In the genomic region with DNA sequence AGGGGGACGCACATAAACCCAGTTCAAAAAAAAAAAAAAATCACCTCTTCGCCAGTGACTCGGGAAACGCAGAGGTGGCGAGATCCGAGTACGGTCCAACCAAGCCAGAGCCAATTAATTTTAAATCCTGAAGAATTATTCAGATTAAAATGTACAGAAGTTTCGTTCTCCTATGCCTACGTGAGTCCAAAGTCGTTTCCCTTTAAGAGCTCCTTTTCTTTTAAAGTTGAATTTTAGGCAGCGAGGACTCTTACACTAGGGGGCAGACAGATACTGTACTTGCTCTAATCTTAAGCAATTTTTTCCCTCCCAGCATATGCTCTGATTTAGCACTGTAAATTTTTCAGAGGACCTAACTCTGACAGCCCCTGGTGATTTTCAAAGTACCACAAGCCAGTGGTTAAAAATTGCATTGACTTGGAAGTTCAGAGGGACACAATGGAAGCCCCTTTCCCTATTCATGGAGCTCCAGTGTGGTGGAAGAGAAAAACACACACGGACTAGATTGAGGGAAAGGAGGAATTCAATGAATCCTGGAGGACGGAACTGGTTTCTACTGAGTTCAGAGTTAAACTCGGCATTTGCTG, we compare ENCODE assay signal across 8 cellular contexts. TPM values are rescaled to one million over a fixed set of nuclear protein-coding genes. Genes with fewer than 3 reads are reported as not detected.
DNase-seq lines count a peak whose midpoint lies in the region; ATAC-seq and TF ChIP-seq lines count a peak whose summit lies in the region.

No MANE protein-coding gene starts in this region.

- H3K27ac ChIP-seq in left ventricle myocardium inferior (replicated peaks) (peak overlapping the region; percentile 96), gastrocnemius medialis (peak overlapping the region; percentile 86 to 93 (median 89))

- TF ChIP-seq CTCF in WI38 (IDR thresholded peaks at IDR 0.05; ENCODE audit: low read depth, low read length) (peak; percentile 57; the same call in 1 of the 2 replicates), left ventricle myocardium inferior (IDR thresholded peaks at IDR 0.05; ENCODE audit: borderline replicate concordance) (peak; percentile 78), gastrocnemius medialis (IDR thresholded peaks at IDR 0.05 in 4 of 5, conservative IDR thresholded peaks at IDR 0.05 in 1 of 5) (peak; percentile 52 to 80 (median 66))

- H3K4me1 ChIP-seq in left ventricle myocardium inferior (peaks cover 51% of the 10 kb centered on the region), gastrocnemius medialis (no peaks in the 10 kb centered on the region)

- H3K27me3 ChIP-seq in left ventricle myocardium inferior (ENCODE audit: low read depth) (peaks cover 84% of the 10 kb centered on the region), gastrocnemius medialis (peaks cover 8 to 20% (median 17%) of the 10 kb centered on the region in 3 donors)

- intact Hi-C loops in left ventricle myocardium inferior (cut with micrococcal nuclease) (loop anchor here (10.0 kb wide), 1 partner anchor 1072 kb away; no protein-coding TSS in a partner anchor), gastrocnemius medialis (cut with DNase I; ENCODE audit: low total_unique reads) (loop anchor here (1.0 to 10.0 kb wide), 4 partner anchors 18 to 568 kb away; no protein-coding TSS in a partner anchor)

- H3K4me3 ChIP-seq in WI38 (ENCODE audit: low read depth, low read length) (peak overlapping the region; percentile 84), left ventricle myocardium inferior (peak overlapping the region; percentile 88), gastrocnemius medialis (peak overlapping the region; percentile 63 to 71 (median 66))

- DNase-seq in AG08396 (ENCODE audit: low spot score) (peak; percentile 68), NCI-H1694 (lab: John Stamatoyannopoulos, UW) (peak; percentile 40), left ventricle myocardium inferior (no peak), gastrocnemius medialis (no peak)

- ATAC-seq in GM18870 (IDR thresholded peaks at IDR 0.05; ENCODE audit: unreplicated experiment) (peak; percentile 48), gastrocnemius medialis (peak; percentile 53 to 59), GM18517 (IDR thresholded peaks at IDR 0.05; ENCODE audit: unreplicated experiment) (no peak), HG02938 (IDR thresholded peaks at IDR 0.05; ENCODE audit: unreplicated experiment) (no peak)

- H3K9me3 ChIP-seq in left ventricle myocardium inferior (replicated peaks): no peaks in the 10 kb centered on the region
- H3K9me3 ChIP-seq in gastrocnemius medialis: no peaks in the 10 kb centered on the region

- in situ Hi-C loops in gastrocnemius medialis (cut with MboI; ENCODE audit: low sequenced_read_pairs in 4 of 4): loop anchor here in 2 of 4 donors (25.0 kb wide), 2 partner anchors 1065 to 1635 kb away; a partner anchor contains a TSS

- TF ChIP-seq POLR2A in gastrocnemius medialis (IDR thresholded peaks at IDR 0.05): peak in 1 of 2 donors; percentile 6

- H3K36me3 ChIP-seq in left ventricle myocardium inferior (no peaks in the 10 kb centered on the region), gastrocnemius medialis (no peaks in the 10 kb centered on the region)

RNA-seq across cellular contexts. Expression of a gene that starts 3.3 kb away (rescaled TPM):
- 12.8 TPM for total RNA-seq in left ventricle myocardium inferior
- total RNA-seq in gastrocnemius medialis: 10 to 100 TPM in 1 of 4 donors, 1 to 10 TPM in 3; 4.3 to 14.6 (median 9.3) TPM

Comparison
In these comparisons a context has a peak if more than half of its experiments do, and no peak if none do; other contexts are left out.
1. DNase-seq: peak in AG08396 (single experiment) and NCI-H1694 (single experiment); none in left ventricle myocardium inferior (single experiment) and gastrocnemius medialis (0 of 2).
2. ATAC-seq: peak in GM18870 (single experiment) and gastrocnemius medialis (2 of 2); none in GM18517 (single experiment) and HG02938 (single experiment).
3. Peak in every context shown above with its lines, with median percentiles within 50 percentile points of each other: H3K4me3 ChIP-seq and CTCF ChIP-seq.